8 cellular contexts compared by ENCODE assay signal in genomic region chr10:86632009-86632800, GRCh38. TPM values are rescaled to one million over a fixed set of nuclear protein-coding genes. Genes with fewer than 3 reads are reported as not detected.
DNase-seq lines count a peak whose midpoint lies in the region; ATAC-seq and TF ChIP-seq lines count a peak whose summit lies in the region.

No MANE protein-coding gene starts in this region.

- ATAC-seq in heart right ventricle = peak; percentile 59 to 85 (median 73)

- peak overlapping the region in 8 of 10 donors; percentile 31 to 72 (median 47) for H3K27ac ChIP-seq in heart right ventricle
- H3K27ac ChIP-seq in trophoblast cell (ENCODE audit: low read depth, low read length) = no peak overlapping the region

- H4K91ac ChIP-seq in trophoblast cell (ENCODE audit: low read depth, low read length) = no peak overlapping the region

- 4 to 5% methylated on average over 44 to 49 of the region's 49 CpGs for WGBS in heart right ventricle, 2 donors
- WGBS in trophoblast cell (ENCODE audit: extremely low coverage, insufficient coverage, insufficient read length) = no CpG with 5 or more reads among the region's 49 CpGs

- peak overlapping the region; percentile 28 for H2AFZ ChIP-seq in trophoblast cell (ENCODE audit: insufficient read depth, low read length, poor library complexity)

- no peak overlapping the region for H2BK12ac ChIP-seq in trophoblast cell (ENCODE audit: low read length)

- CTCF ChIA-PET in BJ (lab: Yijun Ruan, JAX) = interaction anchor here (1.0 to 3.2 kb wide), 4 partner anchors 11 to 21 kb away, joined by 3 to 9 read pairs (median 4); no protein-coding TSS in a partner anchor

- peak overlapping the region; percentile 87 for H3K4me2 ChIP-seq in trophoblast cell (ENCODE audit: low read length)

- no peaks in the 10 kb centered on the region for H3K4me1 ChIP-seq in NT2/D1 (ENCODE audit: insufficient read depth, insufficient read length)
- H3K4me1 ChIP-seq in heart right ventricle = peaks cover 0 to 31% (median 6%) of the 10 kb centered on the region in 9 donors
- peaks cover 2 to 3% of the 10 kb centered on the region in 2 experiments for H3K4me1 ChIP-seq in trophoblast cell (ENCODE audit: control insufficient read depth in 1 of 2, insufficient read depth in 2 of 2, low read length in 2 of 2)

- H3K27me3 ChIP-seq in BJ (ENCODE audit: control insufficient read depth, insufficient read depth, low read length) (no peaks in the 10 kb centered on the region), NT2/D1 (ENCODE audit: insufficient read depth, insufficient read length) (peaks cover 34% of the 10 kb centered on the region), heart right ventricle (peaks cover 0 to 54% (median 22%) of the 10 kb centered on the region in 7 donors), trophoblast cell (ENCODE audit: insufficient read depth, low read length) (no peaks in the 10 kb centered on the region)

- H2AK5ac ChIP-seq in trophoblast cell (ENCODE audit: low read length) = no peak overlapping the region

- peak overlapping the region; percentile 72 for H3K9ac ChIP-seq in NT2/D1 (ENCODE audit: insufficient read length, low read depth)
- no peak overlapping the region for H3K9ac ChIP-seq in trophoblast cell (ENCODE audit: low read length)

- no peak overlapping the region for H3K4ac ChIP-seq in trophoblast cell (ENCODE audit: low read depth, low read length)

- no peak for DNase-seq in BJ (ENCODE audit: low read depth)
- DNase-seq in NT2/D1 (ENCODE audit: low read depth, low spot score) = peak; percentile 42
- peak; percentile 27 to 65 for DNase-seq in heart right ventricle
- peak in 1 of 2 donors; percentile 37 for DNase-seq in trophoblast cell
- no peak for DNase-seq in NCI-H1694 (lab: John Stamatoyannopoulos, UW)
- no peak for DNase-seq in T-helper 1 cell
- no peak for DNase-seq in GM20000 (ENCODE audit: low spot score)
- no peak for DNase-seq in activated CD4-positive, alpha-beta T cell treated with anti-CD3 and anti-CD28 coated beads, Interleukin-2, amount 50 U/mL, for 48 hours

- no peak overlapping the region for H3K14ac ChIP-seq in trophoblast cell (ENCODE audit: low read length)

- intact Hi-C loops in heart right ventricle (cut with DNase I) = no loop called here

- TF ChIP-seq CTCF in BJ (IDR thresholded peaks at IDR 0.05; ENCODE audit: insufficient read depth, low read depth, low read length) (peak; percentile 43; the same call in 1 of the 2 replicates), heart right ventricle (IDR thresholded peaks at IDR 0.05) (peak in 5 of 9 donors; percentile 31 to 56 (median 51)), GM20000 (IDR thresholded peaks at IDR 0.05; ENCODE audit: extremely low read depth, missing control alignments) (no peak)

- H4K12ac ChIP-seq in trophoblast cell (ENCODE audit: low read depth, low read length) = no peak overlapping the region

- no peaks in the 10 kb centered on the region for H3K36me3 ChIP-seq in BJ (ENCODE audit: control insufficient read depth, insufficient read depth, low read length)
- no peaks in the 10 kb centered on the region for H3K36me3 ChIP-seq in NT2/D1 (ENCODE audit: insufficient read depth, insufficient read length, low read length)
- H3K36me3 ChIP-seq in heart right ventricle = no peaks in the 10 kb centered on the region
- H3K36me3 ChIP-seq in trophoblast cell (ENCODE audit: control insufficient read depth in 1 of 2, insufficient read depth in 2 of 2, low read length in 2 of 2) = no peaks in the 10 kb centered on the region

- H3K18ac ChIP-seq in trophoblast cell (ENCODE audit: low read length) = no peak overlapping the region

- H3K79me2 ChIP-seq in trophoblast cell (ENCODE audit: control insufficient read depth, insufficient read depth, low read length, poor library complexity) = no peaks in the 10 kb centered on the region

- H3K23ac ChIP-seq in trophoblast cell (ENCODE audit: low read length) = no peak overlapping the region

- no peaks in the 10 kb centered on the region for H3K9me3 ChIP-seq in NT2/D1 (ENCODE audit: insufficient read depth, low read length)
- H3K9me3 ChIP-seq in heart right ventricle = no peaks in the 10 kb centered on the region
- H3K9me3 ChIP-seq in trophoblast cell (ENCODE audit: insufficient read depth, low read depth, low read length) = peaks cover 3% of the 10 kb centered on the region

- H3K4me3 ChIP-seq in BJ (ENCODE audit: low read depth, low read length) = peak overlapping the region; percentile 23
- peak overlapping the region; percentile 59 for H3K4me3 ChIP-seq in NT2/D1 (ENCODE audit: insufficient read length, low read depth)
- peak overlapping the region in 9 of 10 donors; percentile 22 to 52 (median 45) for H3K4me3 ChIP-seq in heart right ventricle
- H3K4me3 ChIP-seq in trophoblast cell (ENCODE audit: low read depth, low read length) = no peak overlapping the region

- H2BK120ac ChIP-seq in trophoblast cell (ENCODE audit: insufficient read depth, low read length, poor library complexity) = no peak overlapping the region

- no peak overlapping the region for H2BK5ac ChIP-seq in trophoblast cell (ENCODE audit: low read depth, low read length, poor library complexity)

- H4K8ac ChIP-seq in trophoblast cell (ENCODE audit: low read depth, low read length) = peak overlapping the region; percentile 5

- H3K79me1 ChIP-seq in trophoblast cell (ENCODE audit: low read length) = no peaks in the 10 kb centered on the region

- POLR2A ChIA-PET in BJ (lab: Charles Lee) = no interaction called here

RNA-seq across cellular contexts. Expression of gene OPN4, which starts 22.1 kb away (rescaled TPM):
- polyA plus RNA-seq in BJ (2011; rRNA removed) (not detected in 2 replicates), heart right ventricle (under 1 TPM; 0.10 to 0.29 TPM)
- not detected in 2 replicates for polyA minus RNA-seq in BJ (2011; rRNA and poly(A)+ RNA removed)
- under 1 TPM in 5 of 10 donors, not detected in 5; 0.11 to 0.27 (median 0.26) TPM for total RNA-seq in heart right ventricle
- not detected in 2 replicates for polyA plus RNA-seq in trophoblast cell (2013)

RNA-seq across cellular contexts. Expression of gene LDB3, which starts 36.1 kb away (rescaled TPM):
- polyA plus RNA-seq in BJ (2011; rRNA removed) (0.55 and 0.83 TPM in 2 replicates), heart right ventricle (1,000 to 10,000 TPM in 1 of 2 donors, 100 to 1,000 TPM in 1; 162 to 1,622 TPM)
- 0.71 and 0.72 TPM in 2 replicates for polyA minus RNA-seq in BJ (2011; rRNA and poly(A)+ RNA removed)
- 1,000 to 10,000 TPM; 1,248 to 1,738 (median 1,513) TPM for total RNA-seq in heart right ventricle
- 0.11 and 0.24 TPM in 2 replicates for polyA plus RNA-seq in trophoblast cell (2013)

Comparison
In these comparisons a context has a peak if more than half of its experiments do, and no peak if none do; other contexts are left out.
1. DNase-seq: peak in NT2/D1 (single experiment) and heart right ventricle (2 of 2); none in BJ (single experiment), NCI-H1694 (single experiment), T-helper 1 cell (0 of 5), GM20000 (single experiment) and activated CD4-positive, alpha-beta T cell treated with anti-CD3 and anti-CD28 coated beads, Interleukin-2, amount 50 U/mL, for 48 hours (0 of 2).
2. RNA of gene LDB3, which starts 36.1 kb away (polyA plus RNA-seq): 162 to 1,622 TPM in heart right ventricle; 0.55 to 0.83 TPM in BJ; every median in the first group is over 10 times any median in the second.